10 cellular contexts compared by ENCODE assay signal in genomic region chr14:105974902-105975301, GRCh38.
DNase-seq lines count a peak whose midpoint lies in the region; ATAC-seq, FAIRE-seq and TF ChIP-seq lines count a peak whose summit lies in the region.
"Had no signal": no experiment of that assay in that cellular context is flagged by ENCODE, and none has a peak within 500 bp of the region (broad histone marks: within the 10 kb centered on the region; RNA-seq: fewer than 3 reads in every experiment).

No MANE protein-coding gene starts in this region.

- H3K36me3 ChIP-seq in NT2/D1 (ENCODE audit: insufficient read depth, insufficient read length, low read length), result no peaks in the 10 kb centered on the region

- peak; percentile 53 for TF ChIP-seq CTCF in GM12864 (IDR thresholded peaks at IDR 0.05; ENCODE audit: low read depth, low read length, missing control alignments)

- H3K27me3 ChIP-seq in NT2/D1 (ENCODE audit: insufficient read depth, insufficient read length), result peaks cover 56% of the 10 kb centered on the region

- H3K9me3 ChIP-seq in NT2/D1 (ENCODE audit: insufficient read depth, low read length), result peaks cover 7% of the 10 kb centered on the region; the same call in 1 of the 2 replicates

- intact Hi-C loops in activated T-helper 2 cell treated with anti-CD3 and anti-CD28 coated beads, Interferon-gamma antibody, Interleukin-2, Interleukin-4, amounts not matched to agents 10 μg/mL and 5 μg/mL and 100 μg/mL, durations not matched to agents 14 hours and 24 hours and 36 hours (cut with micrococcal nuclease), result loop anchor here (1.0 to 2.0 kb wide), 2 partner anchors 24 to 32 kb away; no protein-coding TSS in a partner anchor

- no peaks in the 10 kb centered on the region for H3K36me3 Mint-ChIP-seq in activated T-cell treated with anti-CD3 and anti-CD28 coated beads, Interleukin-2, amount 50 U/mL, for 4 hours (ENCODE audit: insufficient read depth)
- H3K36me3 Mint-ChIP-seq in activated T-helper 2 cell treated with anti-CD3 and anti-CD28 coated beads, Interferon-gamma antibody, Interleukin-2, Interleukin-4, amounts not matched to agents 10 μg/mL and 5 μg/mL and 100 μg/mL, durations not matched to agents 14 hours and 24 hours and 36 hours (ENCODE audit: low read depth), result no peaks in the 10 kb centered on the region
- H3K36me3 Mint-ChIP-seq: IgD-negative memory B cell had no signal

- peaks cover 4% of the 10 kb centered on the region for H3K4me1 Mint-ChIP-seq in activated T-cell treated with anti-CD3 and anti-CD28 coated beads, Interleukin-2, amount 50 U/mL, for 4 hours (ENCODE audit: low read depth)
- H3K4me1 Mint-ChIP-seq in activated T-helper 2 cell treated with anti-CD3 and anti-CD28 coated beads, Interferon-gamma antibody, Interleukin-2, Interleukin-4, amounts not matched to agents 10 μg/mL and 5 μg/mL and 100 μg/mL, durations not matched to agents 14 hours and 24 hours and 36 hours (ENCODE audit: low read depth), result no peaks in the 10 kb centered on the region
- H3K4me1 Mint-ChIP-seq: IgD-negative memory B cell had no signal

- peak; percentile 93 to 97 for ATAC-seq in activated T-cell treated with anti-CD3 and anti-CD28 coated beads, Interleukin-2, amount 50 U/mL, for 4 hours
- no peak for ATAC-seq in HG03342 (IDR thresholded peaks at IDR 0.05; ENCODE audit: unreplicated experiment)
- no peak for ATAC-seq in HG03571 (IDR thresholded peaks at IDR 0.05; ENCODE audit: unreplicated experiment)

- no peaks in the 10 kb centered on the region for H3K4me1 ChIP-seq in NT2/D1 (ENCODE audit: insufficient read depth, insufficient read length)

- H3K4me3 ChIP-seq in GM12864 (ENCODE audit: low read depth, low read length) (no peak overlapping the region), NT2/D1 (ENCODE audit: insufficient read length, low read depth) (no peak overlapping the region)

- no peaks in the 10 kb centered on the region for H3K9me3 Mint-ChIP-seq in activated T-cell treated with anti-CD3 and anti-CD28 coated beads, Interleukin-2, amount 50 U/mL, for 4 hours
- H3K9me3 Mint-ChIP-seq in activated T-helper 2 cell treated with anti-CD3 and anti-CD28 coated beads, Interferon-gamma antibody, Interleukin-2, Interleukin-4, amounts not matched to agents 10 μg/mL and 5 μg/mL and 100 μg/mL, durations not matched to agents 14 hours and 24 hours and 36 hours, result no peaks in the 10 kb centered on the region
- H3K9me3 Mint-ChIP-seq: IgD-negative memory B cell had no signal

- H3K9ac ChIP-seq in NT2/D1 (ENCODE audit: insufficient read length, low read depth), result no peak overlapping the region

- H3K4me3 Mint-ChIP-seq in activated T-cell treated with anti-CD3 and anti-CD28 coated beads, Interleukin-2, amount 50 U/mL, for 4 hours, result no peak overlapping the region
- no peak overlapping the region for H3K4me3 Mint-ChIP-seq in activated T-helper 2 cell treated with anti-CD3 and anti-CD28 coated beads, Interferon-gamma antibody, Interleukin-2, Interleukin-4, amounts not matched to agents 10 μg/mL and 5 μg/mL and 100 μg/mL, durations not matched to agents 14 hours and 24 hours and 36 hours (ENCODE audit: low read depth)
- H3K4me3 Mint-ChIP-seq: IgD-negative memory B cell had no signal

- H3K27ac Mint-ChIP-seq in activated T-helper 2 cell treated with anti-CD3 and anti-CD28 coated beads, Interferon-gamma antibody, Interleukin-2, Interleukin-4, amounts not matched to agents 10 μg/mL and 5 μg/mL and 100 μg/mL, durations not matched to agents 14 hours and 24 hours and 36 hours, result no peak overlapping the region
- H3K27ac Mint-ChIP-seq: IgD-negative memory B cell had no signal

- peaks cover 24% of the 10 kb centered on the region for H3K27me3 Mint-ChIP-seq in activated T-cell treated with anti-CD3 and anti-CD28 coated beads, Interleukin-2, amount 50 U/mL, for 4 hours (ENCODE audit: low read depth)
- H3K27me3 Mint-ChIP-seq in activated T-helper 2 cell treated with anti-CD3 and anti-CD28 coated beads, Interferon-gamma antibody, Interleukin-2, Interleukin-4, amounts not matched to agents 10 μg/mL and 5 μg/mL and 100 μg/mL, durations not matched to agents 14 hours and 24 hours and 36 hours (ENCODE audit: low read depth), result peaks cover 12% of the 10 kb centered on the region
- H3K27me3 Mint-ChIP-seq: IgD-negative memory B cell had no signal

- FAIRE-seq in frontal cortex (lab: Jason Lieb, UNC), result no peak
- FAIRE-seq: islet of Langerhans had no signal

- DNase-seq in GM12864 (ENCODE audit: low read depth), result no peak
- peak; percentile 11 for DNase-seq in NT2/D1 (ENCODE audit: low read depth, low spot score)
- DNase-seq in activated T-cell treated with anti-CD3 and anti-CD28 coated beads, Interleukin-2, amount 50 U/mL, for 4 hours, result peak; percentile 72
- DNase-seq in stimulated activated CD4-positive, alpha-beta T cell treated with anti-CD3 and anti-CD28 coated beads, Interleukin-2, amount 100 ng/mL, for 48 hours, result peak; percentile 54 to 66
- DNase-seq in frontal cortex (ENCODE audit: low spot score in 2 of 2), result no peak
- DNase-seq in activated T-helper 2 cell treated with anti-CD3 and anti-CD28 coated beads, Interferon-gamma antibody, Interleukin-2, Interleukin-4, amounts not matched to agents 10 μg/mL and 5 μg/mL and 100 μg/mL, durations not matched to agents 14 hours and 24 hours and 36 hours (ENCODE audit: low spot score), result no peak

Comparison
In these comparisons a context has a peak if more than half of its experiments do, and no peak if none do; other contexts are left out.
1. DNase-seq: peak in NT2/D1 (single experiment), activated T-cell treated with anti-CD3 and anti-CD28 coated beads, Interleukin-2, amount 50 U/mL, for 4 hours (single experiment) and stimulated activated CD4-positive, alpha-beta T cell treated with anti-CD3 and anti-CD28 coated beads, Interleukin-2, amount 100 ng/mL, for 48 hours (2 of 2); none in GM12864 (single experiment), frontal cortex (0 of 2) and activated T-helper 2 cell treated with anti-CD3 and anti-CD28 coated beads, Interferon-gamma antibody, Interleukin-2, Interleukin-4, amounts not matched to agents 10 μg/mL and 5 μg/mL and 100 μg/mL, durations not matched to agents 14 hours and 24 hours and 36 hours (single experiment).
2. ATAC-seq: peak in activated T-cell treated with anti-CD3 and anti-CD28 coated beads, Interleukin-2, amount 50 U/mL, for 4 hours (2 of 2); none in HG03342 (single experiment) and HG03571 (single experiment).